29 cellular contexts compared by ENCODE assay signal in the genomic region with DNA sequence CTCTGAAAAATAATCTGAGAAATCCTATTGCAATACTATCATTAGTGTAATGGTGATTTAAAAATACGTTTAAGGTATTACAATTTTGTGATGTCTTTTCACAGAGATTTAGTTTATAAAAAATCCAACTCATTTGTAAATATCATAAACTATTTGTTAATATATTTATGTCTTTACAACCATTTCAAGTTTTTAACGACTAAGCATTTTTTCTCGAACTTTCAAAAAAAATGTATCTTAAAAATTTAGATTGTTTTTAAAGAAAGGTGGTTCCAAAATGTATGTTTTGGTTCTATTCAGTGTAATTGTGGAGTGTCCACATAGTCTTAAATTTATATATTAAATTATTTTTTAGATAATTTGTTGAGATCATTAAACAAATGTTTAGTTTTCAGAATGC.
"Had no signal": no experiment of that assay in that cellular context is flagged by ENCODE, and none has a peak within 500 bp of the region (broad histone marks: within the 10 kb centered on the region; RNA-seq: fewer than 3 reads in every experiment).

No MANE protein-coding gene starts in this region.

- FAIRE-seq: astrocyte, bronchial epithelial cell had no signal

- H3K4me3 ChIP-seq: gastrocnemius medialis, heart left ventricle had no signal

- H3K27me3 ChIP-seq: brain microvascular endothelial cell, gastrocnemius medialis, heart left ventricle had no signal

- H3K36me3 Mint-ChIP-seq: activated CD4-positive, alpha-beta memory T cell treated with anti-CD3 and anti-CD28 coated beads for 36 hours; activated CD8-positive, alpha-beta memory T cell treated with anti-CD3 and anti-CD28 coated beads, Interleukin-2, amount 10 ng/mL, durations not matched to agents 7 days and 5 days; activated naive CD8-positive, alpha-beta T cell had no signal

- ATAC-seq: activated CD4-positive, alpha-beta T cell treated with anti-CD3 and anti-CD28 coated beads for 36 hours; activated CD8-positive, alpha-beta memory T cell treated with anti-CD3 and anti-CD28 coated beads, Interleukin-2, amount 10 ng/mL, durations not matched to agents 7 days and 5 days; activated CD8-positive, alpha-beta T cell treated with anti-CD3 and anti-CD28 coated beads, Interleukin-2, amount 10 ng/mL, durations not matched to agents 7 days and 5 days; esophagus mucosa; gastrocnemius medialis; heart left ventricle had no signal

- H3K27ac ChIP-seq: brain microvascular endothelial cell, gastrocnemius medialis, heart left ventricle had no signal

- H3K4me3 Mint-ChIP-seq: activated CD4-positive, alpha-beta memory T cell treated with anti-CD3 and anti-CD28 coated beads for 36 hours; activated CD4-positive, alpha-beta T cell treated with anti-CD3 and anti-CD28 coated beads for 36 hours; activated CD4-positive, alpha-beta T cell treated with anti-CD3 and anti-CD28 coated beads, Interleukin-2, amount 10 ng/mL, durations not matched to agents 24 days and 14 days; activated CD8-positive, alpha-beta memory T cell treated with anti-CD3 and anti-CD28 coated beads, Interleukin-2, amount 10 ng/mL, durations not matched to agents 7 days and 5 days; activated CD8-positive, alpha-beta T cell treated with anti-CD3 and anti-CD28 coated beads, Interleukin-2, amount 10 ng/mL, durations not matched to agents 7 days and 5 days; activated naive CD8-positive, alpha-beta T cell; central memory CD8-positive, alpha-beta T cell had no signal

- H3K9me3 Mint-ChIP-seq: activated CD4-positive, alpha-beta memory T cell treated with anti-CD3 and anti-CD28 coated beads for 36 hours; activated CD4-positive, alpha-beta T cell treated with anti-CD3 and anti-CD28 coated beads, Interleukin-2, amount 10 ng/mL, durations not matched to agents 24 days and 14 days had no signal

- H3K27me3 Mint-ChIP-seq: activated CD4-positive, alpha-beta memory T cell treated with anti-CD3 and anti-CD28 coated beads for 36 hours; activated CD4-positive, alpha-beta T cell treated with anti-CD3 and anti-CD28 coated beads for 36 hours; activated CD4-positive, alpha-beta T cell treated with anti-CD3 and anti-CD28 coated beads, Interleukin-2, amount 10 ng/mL, durations not matched to agents 24 days and 14 days; activated CD8-positive, alpha-beta memory T cell treated with anti-CD3 and anti-CD28 coated beads, Interleukin-2, amount 10 ng/mL, durations not matched to agents 7 days and 5 days; activated naive CD8-positive, alpha-beta T cell; central memory CD8-positive, alpha-beta T cell had no signal

- H3K36me3 ChIP-seq: brain microvascular endothelial cell, gastrocnemius medialis, heart left ventricle had no signal

- H3K9me3 ChIP-seq: gastrocnemius medialis, heart left ventricle had no signal

- H3K4me1 Mint-ChIP-seq: activated CD4-positive, alpha-beta T cell treated with anti-CD3 and anti-CD28 coated beads for 36 hours; activated CD4-positive, alpha-beta T cell treated with anti-CD3 and anti-CD28 coated beads, Interleukin-2, amount 10 ng/mL, durations not matched to agents 24 days and 14 days; activated CD8-positive, alpha-beta memory T cell treated with anti-CD3 and anti-CD28 coated beads, Interleukin-2, amount 10 ng/mL, durations not matched to agents 7 days and 5 days; central memory CD8-positive, alpha-beta T cell had no signal

- DNase-seq: activated CD4-positive, alpha-beta memory T cell treated with anti-CD3 and anti-CD28 coated beads for 36 hours; activated CD4-positive, alpha-beta T cell treated with anti-CD3 and anti-CD28 coated beads for 36 hours; activated CD4-positive, alpha-beta T cell treated with anti-CD3 and anti-CD28 coated beads, Interleukin-2, amount 10 ng/mL, durations not matched to agents 24 days and 14 days; activated CD4-positive, CD25-positive, alpha-beta regulatory T cell; activated CD4-positive, CD25-positive, alpha-beta regulatory T cell treated with anti-CD3 and anti-CD28 coated beads, Interleukin-2, amount 50 U/mL, for 72 hours; activated CD8-positive, alpha-beta memory T cell treated with anti-CD3 and anti-CD28 coated beads, Interleukin-2, amount 10 ng/mL, durations not matched to agents 7 days and 5 days; activated CD8-positive, alpha-beta memory T cell treated with anti-CD3 and anti-CD28 coated beads, Interleukin-2, amount 50 U/mL, for 4 hours; activated CD8-positive, alpha-beta T cell treated with anti-CD3 and anti-CD28 coated beads, Interleukin-2, amount 10 ng/mL, durations not matched to agents 7 days and 5 days; activated gamma-delta T cell treated with Interleukin-2 at 50 U/mL for 16 hours; activated naive CD4-positive, alpha-beta T cell treated with anti-CD3 and anti-CD28 coated beads, Interleukin-2, amount 50 U/mL, for 16 hours; activated naive CD4-positive, alpha-beta T cell treated with Interleukin-2 at 50 U/mL for 16 hours; activated T-cell treated with anti-CD3 and anti-CD28 coated beads, Interleukin-2, amount 50 U/mL, for 1 hour; activated T-cell treated with anti-CD3 and anti-CD28 coated beads, Interleukin-2, amount 50 U/mL, for 48 hours; amniotic stem cell; anterior cingulate cortex; brain microvascular endothelial cell; cortex of kidney; dermis blood vessel endothelial cell; effector CD8-positive, alpha-beta T cell; foreskin fibroblast; gastrocnemius medialis; glutamatergic neuron; heart left ventricle; T-helper 2 cell had no signal

- H3K27ac Mint-ChIP-seq: activated CD4-positive, alpha-beta memory T cell treated with anti-CD3 and anti-CD28 coated beads for 36 hours; activated CD4-positive, alpha-beta T cell treated with anti-CD3 and anti-CD28 coated beads for 36 hours; activated CD4-positive, alpha-beta T cell treated with anti-CD3 and anti-CD28 coated beads, Interleukin-2, amount 10 ng/mL, durations not matched to agents 24 days and 14 days; activated CD8-positive, alpha-beta memory T cell treated with anti-CD3 and anti-CD28 coated beads, Interleukin-2, amount 10 ng/mL, durations not matched to agents 7 days and 5 days; activated CD8-positive, alpha-beta T cell treated with anti-CD3 and anti-CD28 coated beads, Interleukin-2, amount 10 ng/mL, durations not matched to agents 7 days and 5 days; activated naive CD8-positive, alpha-beta T cell had no signal
